ENCODE assay signal across 8 cellular contexts in genomic region chr15:66702770-66703539, GRCh38. TPM values are rescaled to one million over a fixed set of nuclear protein-coding genes. Genes with fewer than 3 reads are reported as not detected.
DNase-seq lines count a peak whose midpoint lies in the region; ATAC-seq, FAIRE-seq and TF ChIP-seq lines count a peak whose summit lies in the region.

No MANE protein-coding gene starts in this region.

- H4K20me1 ChIP-seq in H1 (replicated peaks in 1 of 2; ENCODE audit: control insufficient read depth in 1 of 2, insufficient read depth in 2 of 2, low read length in 2 of 2) = peaks cover 9 to 20% of the 10 kb centered on the region in 2 experiments

- peak overlapping the region; percentile 32 for H3K56ac ChIP-seq in H1 (replicated peaks; ENCODE audit: insufficient read length, low read depth, low read length)

- no peak overlapping the region for H3K14ac ChIP-seq in H1 (ENCODE audit: insufficient read length)

- peak overlapping the region; percentile 23; the same call in 1 of the 2 replicates for H2BK12ac ChIP-seq in H1 (ENCODE audit: low read depth, low read length)

- no peaks in the 10 kb centered on the region for H3K79me1 ChIP-seq in H1 (ENCODE audit: low read depth, low read length)

- peaks cover 42% of the 10 kb centered on the region for H3K4me1 Mint-ChIP-seq in neural crest cell

- no peaks in the 10 kb centered on the region for H3K36me3 Mint-ChIP-seq in neural crest cell (ENCODE audit: low read depth)

- peak overlapping the region; percentile 59; the same call in 1 of the 2 replicates for H3K27ac ChIP-seq in SJCRH30
- no peak overlapping the region for H3K27ac ChIP-seq in H1 (ENCODE audit: low read depth, low read length)

- 2% methylated on average over 53 of the region's 97 CpGs; no CpG with 5 or more reads in 1 of the 2 experiments for WGBS in H1 (ENCODE audit: extremely low coverage in 1 of 2, insufficient coverage in 1 of 2, insufficient read length in 1 of 2, insufficient replicate concordance in 2 of 2, low coverage in 1 of 2, low lambda C conversion rate in 2 of 2, missing lambda C conversion rate in 1 of 2), 2 experiments

- no peaks in the 10 kb centered on the region for H3K9me3 Mint-ChIP-seq in neural crest cell

- H3K9ac ChIP-seq in H1 (replicated peaks in 1 of 4; ENCODE audit: extremely low read depth in 1 of 4, low read depth in 3 of 4, low read length in 3 of 4) = peak overlapping the region in 2 of 4 experiments; percentile 8 to 60; a peak in 4 of 7 replicates

- H4K5ac ChIP-seq in H1 (ENCODE audit: insufficient read length, low read depth, low read length) = no peak overlapping the region

- H2BK120ac ChIP-seq in H1 (replicated peaks; ENCODE audit: low read depth, low read length) = no peak overlapping the region

- H2BK20ac ChIP-seq in H1 (ENCODE audit: low read length) = no peak overlapping the region

- H2AK5ac ChIP-seq in H1 (ENCODE audit: low read depth, low read length) = no peak overlapping the region

- H3K23ac ChIP-seq in H1 (ENCODE audit: insufficient read length) = no peak overlapping the region

- H3K4me3 ChIP-seq in H7 (ENCODE audit: insufficient read depth, low read depth, low read length) (peak overlapping the region; percentile 85), SJCRH30 (peak overlapping the region; percentile 62), H1 (ENCODE audit: extremely low read depth in 1 of 4, insufficient read depth in 2 of 4, low read depth in 3 of 4, low read length in 4 of 4) (peak overlapping the region; percentile 54 to 83 (median 62))

- H4K91ac ChIP-seq in H1 (replicated peaks; ENCODE audit: insufficient read length, low read length) = no peak overlapping the region

- no peak for TF ChIP-seq CTCF in H1 (IDR thresholded peaks at IDR 0.05; ENCODE audit: control extremely low read depth in 1 of 3, insufficient read depth in 1 of 3, low read depth in 1 of 3, low read length in 3 of 3)
- no peak for TF ChIP-seq CTCF in neural crest cell (conservative IDR thresholded peaks at IDR 0.05)

- H3K36me3 ChIP-seq in H7 (replicated peaks; ENCODE audit: control insufficient read depth, insufficient read depth, low read length) = no peaks in the 10 kb centered on the region
- no peaks in the 10 kb centered on the region for H3K36me3 ChIP-seq in SJCRH30
- H3K36me3 ChIP-seq in H1 (ENCODE audit: control insufficient read depth in 2 of 4, insufficient read depth in 4 of 4, low read length in 3 of 4) = peaks cover 0 to 8% (median 0%) of the 10 kb centered on the region in 4 experiments; a peak in 1 of 8 replicates

- H2AFZ ChIP-seq in H1 (ENCODE audit: low read length) = no peak overlapping the region

- H3K27ac Mint-ChIP-seq in neural crest cell (ENCODE audit: unreplicated experiment) = no peak overlapping the region

- H3K79me2 ChIP-seq in H1 (ENCODE audit: control insufficient read depth in 1 of 2, insufficient read depth in 2 of 2, low read length in 2 of 2) = no peaks in the 10 kb centered on the region

- H3K27me3 ChIP-seq in H7 (ENCODE audit: control insufficient read depth, insufficient read depth, low read length) (peaks cover 21% of the 10 kb centered on the region; the same call in 1 of the 2 replicates), SJCRH30 (no peaks in the 10 kb centered on the region), H1 (replicated peaks in 1 of 4; ENCODE audit: control insufficient read depth in 3 of 4, extremely low read depth in 1 of 4, insufficient read depth in 3 of 4, low read length in 3 of 4) (peaks cover 18 to 45% (median 35%) of the 10 kb centered on the region in 4 experiments; a peak in 6 of 7 replicates)

- H3K18ac ChIP-seq in H1 (ENCODE audit: extremely low read depth, low read length) = peak overlapping the region; percentile 78

- CTCF ChIA-PET in H1 (lab: Charles Lee; ENCODE audit: partially characterized antibody) = interaction anchor here (0.5 to 16.9 kb wide), 17 partner anchors 8 to 148 kb away, joined by 3 to 361 read pairs (median 4); no protein-coding TSS in a partner anchor

- peaks cover 24% of the 10 kb centered on the region for H3K27me3 Mint-ChIP-seq in neural crest cell (ENCODE audit: low read depth)

- peak overlapping the region; percentile 99 for H3K4me3 Mint-ChIP-seq in neural crest cell

- H4K8ac ChIP-seq in H1 (ENCODE audit: extremely low read depth, insufficient read depth, low read length) = peak overlapping the region; percentile 53; the same call in 1 of the 2 replicates

- peak overlapping the region; percentile 46 for H3K4ac ChIP-seq in H1 (replicated peaks; ENCODE audit: insufficient read length, low read depth, low read length)

- POLR2A ChIA-PET in H1 (lab: Charles Lee; ENCODE audit: partially characterized antibody) = interaction anchor here (0.9 to 3.5 kb wide), 11 partner anchors 9 to 199 kb away, joined by 3 to 17 read pairs (median 3); partner anchors contain the start of gene RPL4

- ATAC-seq in HG03135 (IDR thresholded peaks at IDR 0.05; ENCODE audit: unreplicated experiment) = no peak

- TF ChIP-seq EP300 in H1 (IDR thresholded peaks at IDR 0.05; ENCODE audit: borderline replicate concordance in 1 of 2, low read depth in 2 of 2, low read length in 2 of 2) = no peak

- TF ChIP-seq RAD21 in H1 (IDR thresholded peaks at IDR 0.05 in 1 of 2, conservative IDR thresholded peaks at IDR 0.05 in 1 of 2; ENCODE audit: low read depth in 2 of 2, low read length in 2 of 2) = no peak

- H2BK15ac ChIP-seq in H1 (ENCODE audit: low read length) = no peak overlapping the region

- DNase-seq in H7 = peak; percentile 75
- peak in 1 of 2 experiments; percentile 47 for DNase-seq in SJCRH30
- DNase-seq in H1 (ENCODE audit: low read depth in 1 of 2, low spot score in 2 of 2) = peak in 1 of 2 experiments; percentile 63
- DNase-seq in neural crest cell (ENCODE audit: low read depth, low spot score) = peak; percentile 23
- no peak for DNase-seq in NAMALWA (ENCODE audit: low spot score)
- DNase-seq in NCI-H146 (lab: John Stamatoyannopoulos, UW) = no peak
- no peak for DNase-seq in medulla oblongata (ENCODE audit: extremely low spot score)

- H3K4me1 ChIP-seq in SJCRH30 (peaks cover 10% of the 10 kb centered on the region; the same call in 1 of the 2 replicates), H1 (replicated peaks in 1 of 4; ENCODE audit: control insufficient read depth in 3 of 4, insufficient read depth in 4 of 4, low read length in 3 of 4) (peaks cover 0 to 35% (median 19%) of the 10 kb centered on the region in 4 experiments; a peak in 6 of 7 replicates)

- H3K4me2 ChIP-seq in H1 (ENCODE audit: insufficient read depth in 1 of 2, low read depth in 2 of 2, low read length in 2 of 2) = peak overlapping the region; percentile 90 to 96

- no peak overlapping the region for H2BK5ac ChIP-seq in H1 (ENCODE audit: low read depth, low read length)

- H3K9me3 ChIP-seq in SJCRH30 (replicated peaks) (no peaks in the 10 kb centered on the region), H1 (ENCODE audit: insufficient read depth in 2 of 2, low read depth in 1 of 2, low read length in 1 of 2) (no peaks in the 10 kb centered on the region)

- FAIRE-seq in H1 (lab: Jason Lieb, UNC) = no peak

- no peak for TF ChIP-seq POLR2A in H1 (IDR thresholded peaks at IDR 0.05; ENCODE audit: control extremely low read depth in 1 of 2, low read depth in 2 of 2, low read length in 2 of 2)

- peaks cover 26% of the 10 kb centered on the region; the same call in 1 of the 2 replicates for H3K23me2 ChIP-seq in H1 (ENCODE audit: low read depth, low read length)

TF ChIP-seq in H1, 55 proteins besides CTCF, POLR2A, EP300 and RAD21 (continues in another document):
- TF ChIP-seq RXRA (IDR thresholded peaks at IDR 0.05; ENCODE audit: insufficient read depth, low read depth, low read length) = no peak
- TF ChIP-seq CBX5 (IDR thresholded peaks at IDR 0.05; ENCODE audit: low read depth, low read length) = no peak
- TF ChIP-seq CTBP2 (IDR thresholded peaks at IDR 0.05; ENCODE audit: borderline replicate concordance, insufficient read depth, insufficient read length, low read length) = no peak
- no peak for TF ChIP-seq GABPA (IDR thresholded peaks at IDR 0.05; ENCODE audit: borderline replicate concordance, insufficient read depth, low read length)
- TF ChIP-seq TAF7 (optimal IDR thresholded peaks at IDR 0.05; ENCODE audit: borderline replicate concordance, low read depth, low read length) = no peak
- no peak for TF ChIP-seq RFX5 (IDR thresholded peaks at IDR 0.05; ENCODE audit: borderline replicate concordance, low read depth, low read length)
- TF ChIP-seq EZH2 (IDR thresholded peaks at IDR 0.05; ENCODE audit: low read depth, low read length, severe bottlenecking) = peak; percentile 75
- TF ChIP-seq RBBP5 (IDR thresholded peaks at IDR 0.05; ENCODE audit: borderline replicate concordance, low read depth, low read length) = no peak
- no peak for TF ChIP-seq NRF1 (IDR thresholded peaks at IDR 0.05; ENCODE audit: low read depth, low read length)
- no peak for TF ChIP-seq KDM1A (IDR thresholded peaks at IDR 0.05; ENCODE audit: borderline replicate concordance, low read length)
- TF ChIP-seq HDAC6 (IDR thresholded peaks at IDR 0.05; ENCODE audit: low read depth, low read length) = no peak
- peak; percentile 36 for TF ChIP-seq KDM4A (IDR thresholded peaks at IDR 0.05; ENCODE audit: low read depth, low read length, severe bottlenecking)
- TF ChIP-seq SIN3A (conservative IDR thresholded peaks at IDR 0.05 in 1 of 2, IDR thresholded peaks at IDR 0.05 in 1 of 2; ENCODE audit: low read depth in 1 of 2, low read length in 2 of 2) = 0 out of 4 replicates have a peak, but pooled peaks of 1 of the 2 experiments have one; percentile 30
- no peak for TF ChIP-seq BRCA1 (IDR thresholded peaks at IDR 0.05; ENCODE audit: low read depth, low read length)
- TF ChIP-seq SIX5 (IDR thresholded peaks at IDR 0.05; ENCODE audit: low read depth, low read length) = no peak
- TF ChIP-seq FOSL1 (IDR thresholded peaks at IDR 0.05; ENCODE audit: insufficient read depth, low read depth, low read length) = no peak
- no peak for TF ChIP-seq CHD2 (IDR thresholded peaks at IDR 0.05; ENCODE audit: low read length)
- no peak for TF ChIP-seq CBX8 (IDR thresholded peaks at IDR 0.05; ENCODE audit: borderline replicate concordance, low read depth, low read length)

RNA-seq across cellular contexts. Expression of gene SMAD6, which starts 0.9 kb away (rescaled TPM):
- total RNA-seq in H7 (2014; rRNA removed; shearing (Covaris generic)) = 24.8 and 25.4 TPM in 2 replicates
- total RNA-seq in SJCRH30 (2014; rRNA removed; shearing (Covaris generic)) = 6.7 and 7.6 TPM in 2 replicates
- 7.0 and 7.6 TPM in 2 replicates for total RNA-seq in H1 (2021; fragmentation: NEBNext Ultra II Directional; extraction: Animal tissue kit (Norgen Biotek cat#: 25700))
- polyA plus RNA-seq in H1 (2011; rRNA removed) = 1.8 and 3.4 TPM in 2 replicates
- 2.6 TPM for polyA plus RNA-seq in H1 (2011; cell fraction: cytosol; rRNA removed)
- polyA plus RNA-seq in H1 (2011; cell fraction: nucleus; rRNA removed) = 11.4 TPM
- 2.9 to 3.9 TPM (median 3.1 TPM) in 4 replicates for polyA plus RNA-seq in H1 (2012, experiment 1 of 2)
- polyA plus RNA-seq in H1 (2012, experiment 2 of 2) = 2.1 TPM
- polyA plus RNA-seq in H1 (2013, experiment 1 of 2) = 1.9 TPM
- 2.1 TPM for polyA plus RNA-seq in H1 (2013, experiment 2 of 2)
- polyA minus RNA-seq in H1 (2011; rRNA and poly(A)+ RNA removed) = 3.9 and 6.1 TPM in 2 replicates
- polyA minus RNA-seq in H1 (2011; cell fraction: cytosol; rRNA and poly(A)+ RNA removed) = 6.3 TPM
- polyA minus RNA-seq in H1 (2011; cell fraction: nucleus; rRNA and poly(A)+ RNA removed) = 12.2 TPM
- total RNA-seq in neural crest cell = 4.7 and 5.4 TPM in 2 replicates

Comparison
In these comparisons a context has a peak if more than half of its experiments do, and no peak if none do; other contexts are left out.
1. DNase-seq: peak in H7 (single experiment) and neural crest cell (single experiment); none in NAMALWA (single experiment), NCI-H146 (single experiment) and medulla oblongata (single experiment).
2. Peak in every context shown above with its lines, with median percentiles within 50 percentile points of each other: H3K4me3 ChIP-seq.